In the genomic region with DNA sequence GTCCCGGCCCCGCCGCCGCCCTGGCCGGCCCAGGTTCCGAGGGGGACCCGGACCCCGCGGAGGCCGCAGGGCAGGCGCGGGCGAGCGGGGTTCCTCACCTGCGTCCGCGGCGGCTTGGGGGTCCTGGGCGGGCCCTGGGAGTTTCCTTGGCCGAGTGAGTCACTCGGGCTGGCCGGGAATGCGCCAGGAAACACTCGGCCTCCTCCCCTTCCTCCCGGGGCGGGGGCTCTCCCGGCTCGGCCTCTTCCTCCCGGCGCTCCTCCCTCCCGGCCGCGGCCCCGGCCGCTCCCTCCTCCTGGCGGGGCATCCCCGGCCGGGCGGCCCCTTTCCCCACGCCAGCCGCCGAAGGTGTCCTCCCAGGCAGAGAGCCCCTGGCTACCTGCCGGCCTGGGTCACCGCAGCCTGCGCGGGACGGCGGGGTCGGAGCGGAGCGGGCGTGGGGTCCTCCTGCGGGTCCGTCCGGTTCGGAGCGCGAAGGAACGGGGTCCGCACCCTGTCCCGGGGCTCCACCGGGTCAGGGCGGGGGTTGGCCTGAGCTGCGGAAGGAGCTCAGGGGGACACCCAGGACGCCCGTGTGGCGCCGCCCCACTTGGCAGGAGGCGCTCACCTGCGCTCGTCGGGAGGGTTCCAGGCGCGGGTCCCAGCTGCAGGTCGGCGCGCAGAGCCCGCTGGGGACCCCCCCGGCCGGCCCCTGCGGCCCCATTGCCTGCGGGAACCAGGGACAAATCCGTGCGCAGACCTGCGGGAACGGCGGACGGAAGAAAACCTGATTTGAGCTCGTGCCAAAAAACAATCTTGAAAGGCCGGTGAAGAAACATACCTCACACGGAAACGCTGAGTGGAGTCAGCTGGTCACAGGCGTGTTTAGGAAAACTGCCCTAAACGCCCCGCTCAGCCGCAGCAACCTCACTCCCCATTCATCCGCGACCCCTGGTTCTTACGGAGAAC, we compare ENCODE assay signal across 8 cellular contexts. TPM values are rescaled to one million over a fixed set of nuclear protein-coding genes. Genes with fewer than 3 reads are reported as not detected.
DNase-seq lines count a peak whose midpoint lies in the region; ATAC-seq, FAIRE-seq and TF ChIP-seq lines count a peak whose summit lies in the region.

TSS of gene CYFIP1 (minus strand) at position 180 of the 948 bp plus-strand sequence. CDS start 33,083 bp downstream, outside the sequence.

- H3K27ac ChIP-seq in CD8-positive, alpha-beta memory T cell (ENCODE audit: low read depth, low read length) = no peak within 1 kb of the TSS
- peak within 1 kb of the TSS; percentile 27; the same call in 1 of the 3 replicates for H3K27ac ChIP-seq in K562 (ENCODE audit: extremely low read depth, low read depth, low read length)
- H3K27ac ChIP-seq in hepatocyte = peak within 1 kb of the TSS; percentile 96
- peak within 1 kb of the TSS; percentile 64 for H3K27ac ChIP-seq in psoas muscle

- 0 out of 6 replicates have a peak, but pooled peaks of 1 of the 3 experiments have one; percentile 5 for TF ChIP-seq CTCF in K562 (IDR thresholded peaks at IDR 0.05 in 2 of 3, conservative IDR thresholded peaks at IDR 0.05 in 1 of 3; ENCODE audit: insufficient read depth in 2 of 3, low read depth in 1 of 3, low read length in 3 of 3)
- no peak for TF ChIP-seq CTCF in hepatocyte (IDR thresholded peaks at IDR 0.05; ENCODE audit: poor library complexity)
- no peak for TF ChIP-seq CTCF in psoas muscle (IDR thresholded peaks at IDR 0.05)

- no peak for FAIRE-seq in K562 (lab: Jason Lieb, UNC)

- H3K79me2 ChIP-seq in K562 (ENCODE audit: control insufficient read depth, insufficient read depth, low read length) = peaks cover 30% of the 10 kb centered on the region
- peaks cover 41% of the 10 kb centered on the region for H3K79me2 ChIP-seq in hepatocyte

- H3K36me3 Mint-ChIP-seq in CD8-positive, alpha-beta memory T cell = no peaks in the 10 kb centered on the region

- H2AFZ ChIP-seq in K562 (ENCODE audit: low read depth, low read length) = peak within 1 kb of the TSS; percentile 94
- peak within 1 kb of the TSS; percentile 99 for H2AFZ ChIP-seq in hepatocyte

- peak in 1 of 5 donors; percentile 17 for DNase-seq in CD8-positive, alpha-beta memory T cell
- DNase-seq in GM19238 (ENCODE audit: insufficient read length, low spot score) = peak; percentile 74
- peak; percentile 88 for DNase-seq in RPMI7951 (ENCODE audit: low read depth)
- DNase-seq in K562 (ENCODE audit: extremely low read depth in 1 of 4, low spot score in 3 of 4) = peak; percentile 78 to 94 (median 90)
- DNase-seq in hepatocyte (ENCODE audit: low spot score) = peak; percentile 94
- DNase-seq in psoas muscle = peak; percentile 88 to 91
- DNase-seq in globus pallidus (ENCODE audit: low spot score) = no peak

- peak within 1 kb of the TSS; percentile 64 to 90 for H3K9ac ChIP-seq in K562 (ENCODE audit: insufficient read depth in 1 of 2, low read depth in 2 of 2, low read length in 2 of 2)

- no peaks in the 10 kb centered on the region for H3K4me1 ChIP-seq in CD8-positive, alpha-beta memory T cell (ENCODE audit: insufficient read depth, low read length)
- H3K4me1 ChIP-seq in K562 (replicated peaks in 1 of 2; ENCODE audit: control insufficient read depth in 2 of 2, insufficient read depth in 2 of 2, low read length in 2 of 2) (peaks cover 9 to 33% of the 10 kb centered on the region in 2 experiments; a peak in 4 of 5 replicates), hepatocyte (ENCODE audit: insufficient read depth) (peaks cover 5% of the 10 kb centered on the region), psoas muscle (peaks cover 6% of the 10 kb centered on the region)

- H3K9me2 ChIP-seq in hepatocyte (replicated peaks; ENCODE audit: insufficient read depth) = no peaks in the 10 kb centered on the region

- no peak for TF ChIP-seq RAD21 in K562 (CRISPR knock-in tag; conservative IDR thresholded peaks at IDR 0.05 in 1 of 2, IDR thresholded peaks at IDR 0.05 in 1 of 2)

- no peaks in the 10 kb centered on the region for H3K9me3 ChIP-seq in CD8-positive, alpha-beta memory T cell (ENCODE audit: low read length)
- H3K9me3 ChIP-seq in K562 (replicated peaks; ENCODE audit: control insufficient read depth, insufficient read depth, low read depth, low read length) (no peaks in the 10 kb centered on the region), hepatocyte (ENCODE audit: low read depth) (no peaks in the 10 kb centered on the region), psoas muscle (no peaks in the 10 kb centered on the region)

- CTCF ChIA-PET in CD8-positive, alpha-beta memory T cell (lab: Charles Lee) = interaction anchor here (1.0 kb wide), 1 partner anchor 59 kb away, joined by 3 read pairs; the partner anchor contains the start of gene TUBGCP5
- CTCF ChIA-PET in K562 (lab: Yijun Ruan, JAX; ENCODE audit: low intra/inter-chr PET ratio) = no interaction called here

- peak within 1 kb of the TSS in 6 of 8 donors; percentile 0 to 74 (median 40) for H3K27ac Mint-ChIP-seq in CD8-positive, alpha-beta memory T cell

- WGBS in K562 (ENCODE audit: insufficient coverage, low coverage, missing lambda C conversion rate) = 3% methylated on average over 37 of the region's 99 CpGs
- under 1% methylated on average over 51 of the region's 99 CpGs for WGBS in hepatocyte (ENCODE audit: low lambda C conversion rate, missing lambda C conversion rate)
- 2 to 4% (median 3%) methylated on average over 40 to 99 of the region's 99 CpGs for WGBS in psoas muscle, 3 donors

- no peak for TF ChIP-seq EP300 in K562 (IDR thresholded peaks at IDR 0.05; ENCODE audit: low read length)

- peaks cover 9 to 25% of the 10 kb centered on the region in 2 donors for H3K27me3 Mint-ChIP-seq in CD8-positive, alpha-beta memory T cell

- H3K4me2 ChIP-seq in K562 (ENCODE audit: insufficient read depth, low read length) = peak within 1 kb of the TSS; percentile 98
- H3K4me2 ChIP-seq in hepatocyte = peak within 1 kb of the TSS; percentile 90

- peak; percentile 53 for ATAC-seq in HG03457 (IDR thresholded peaks at IDR 0.05; ENCODE audit: unreplicated experiment)
- peak; percentile 80 for ATAC-seq in K562
- peak; percentile 86 to 93 (median 92) for ATAC-seq in psoas muscle

- H3K9me1 ChIP-seq in K562 (ENCODE audit: control insufficient read depth, insufficient read depth, low read length) = peaks cover 4% of the 10 kb centered on the region

- peak within 1 kb of the TSS; percentile 83 to 95 (median 91) for H3K4me3 Mint-ChIP-seq in CD8-positive, alpha-beta memory T cell

- H3K4me3 ChIP-seq in CD8-positive, alpha-beta memory T cell (ENCODE audit: low read length) = peak within 1 kb of the TSS; percentile 60
- H3K4me3 ChIP-seq in K562 (peak within 1 kb of the TSS; percentile 79), hepatocyte (peak within 1 kb of the TSS; percentile 91), psoas muscle (peak within 1 kb of the TSS; percentile 89)

- no peaks in the 10 kb centered on the region for H3K9me3 Mint-ChIP-seq in CD8-positive, alpha-beta memory T cell

- BruUV-seq in K562 (replicated peaks; lab: Mats Ljungman, UMichigan) = no TSS peak

- H3K27me3 ChIP-seq in CD8-positive, alpha-beta memory T cell (ENCODE audit: insufficient read depth, low read length, poor library complexity, severe bottlenecking) = no peaks in the 10 kb centered on the region
- H3K27me3 ChIP-seq in K562 (ENCODE audit: control insufficient read depth in 2 of 2, insufficient read depth in 2 of 2, low read length in 2 of 2) = no peaks in the 10 kb centered on the region
- H3K27me3 ChIP-seq in hepatocyte = no peaks in the 10 kb centered on the region
- H3K27me3 ChIP-seq in psoas muscle (ENCODE audit: insufficient read depth in 3 of 3, low read length in 2 of 3) = no peaks in the 10 kb centered on the region

- H4K20me1 ChIP-seq in K562 (replicated peaks; ENCODE audit: control insufficient read depth, insufficient read depth, low read length) = peaks cover 6% of the 10 kb centered on the region; the same call in 1 of the 2 replicates
- peaks cover 36% of the 10 kb centered on the region for H4K20me1 ChIP-seq in hepatocyte (ENCODE audit: insufficient read depth, poor library complexity, severe bottlenecking)

- intact Hi-C loops in K562 (cut with micrococcal nuclease) = no loop called here
- intact Hi-C loops in psoas muscle (cut with DNase I) = loop anchor here in 1 of 2 donors (10.0 kb wide), 1 partner anchor 54 kb away; the partner anchor contains the start of gene TUBGCP5

- in situ Hi-C loops in K562 (cut with MboI) = no loop called here

- POLR2A ChIA-PET in CD8-positive, alpha-beta memory T cell (lab: Charles Lee) = no interaction called here
- POLR2A ChIA-PET in K562 (lab: Yijun Ruan, JAX) = interaction anchor here (0.6 kb wide), 1 partner anchor 38 kb away, joined by 5 read pairs; no protein-coding TSS in a partner anchor

- no peaks in the 10 kb centered on the region for H3K36me3 ChIP-seq in CD8-positive, alpha-beta memory T cell (ENCODE audit: insufficient read depth, low read length)
- H3K36me3 ChIP-seq in K562 (ENCODE audit: control insufficient read depth, insufficient read depth, low read length) = no peaks in the 10 kb centered on the region
- H3K36me3 ChIP-seq in hepatocyte (replicated peaks; ENCODE audit: insufficient read depth, low read depth) = no peaks in the 10 kb centered on the region
- no peaks in the 10 kb centered on the region for H3K36me3 ChIP-seq in psoas muscle (ENCODE audit: insufficient read depth in 1 of 2, low read depth in 1 of 2)

- no peak for TF ChIP-seq POLR2A in K562 (conservative IDR thresholded peaks at IDR 0.05)

- peaks cover 14 to 16% (median 14%) of the 10 kb centered on the region in 3 donors for H3K4me1 Mint-ChIP-seq in CD8-positive, alpha-beta memory T cell

RNA-seq across cellular contexts. Expression of gene CYFIP1, which starts in this region (rescaled TPM):
- total RNA-seq in CD8-positive, alpha-beta memory T cell = 10 to 100 TPM; 24.0 to 27.3 TPM
- 4.8 TPM for polyA plus RNA-seq in CD8-positive, alpha-beta memory T cell
- 89.6 and 91.8 TPM in 2 replicates for total RNA-seq in RPMI7951 (2014; rRNA removed; shearing (Covaris generic))
- total RNA-seq in K562 (2011; cell fraction: chromatin; rRNA removed; ENCODE audit: low replicate concordance) = 71.4 and 94.0 TPM in 2 replicates
- total RNA-seq in K562 (2011; cell fraction: nucleolus; rRNA removed) = 39.1 and 52.5 TPM in 2 replicates
- 51.9 and 52.3 TPM in 2 replicates for total RNA-seq in K562 (2011; cell fraction: nucleoplasm; rRNA removed)
- 32.1 and 46.2 TPM in 2 replicates for total RNA-seq in K562 (2014; rRNA removed)
- total RNA-seq in K562 (2014; rRNA removed; fragmentation: Illumina TruSeq; extraction: Trizol) = 24.0 and 27.4 TPM in 2 replicates
- total RNA-seq in K562 (2015; rRNA removed; fragmentation: Illumina TruSeq; extraction: Trizol) = 27.0 and 31.4 TPM in 2 replicates
- 58.1 and 59.8 TPM in 2 replicates for total RNA-seq in K562 (2021)
- 42.7 and 45.8 TPM in 2 replicates for polyA plus RNA-seq in K562 (2011; rRNA removed)
- 56.3 and 68.6 TPM in 2 replicates for polyA plus RNA-seq in K562 (2011; cell fraction: cytosol; rRNA removed)
- polyA plus RNA-seq in K562 (2011; cell fraction: nucleus; rRNA removed) = 78.3 and 80.7 TPM in 2 replicates
- 32.8 and 39.6 TPM in 2 replicates for polyA plus RNA-seq in K562 (2012)
- 28.3 and 31.8 TPM in 2 replicates for polyA plus RNA-seq in K562 (2014; fragmentation: Illumina TruSeq; extraction: Trizol)
- polyA plus RNA-seq in K562 (2014; fragmentation: Nextera tagmentation; extraction: Ambion mirVana) = 1 to 10 TPM; 3.8 to 6.6 TPM
- polyA plus RNA-seq in K562 (2014; rRNA removed) = 28.0 and 31.2 TPM in 2 replicates
- polyA minus RNA-seq in K562 (2011; rRNA and poly(A)+ RNA removed) = 76.4 and 89.0 TPM in 2 replicates
- polyA minus RNA-seq in K562 (2011; cell fraction: cytosol; rRNA and poly(A)+ RNA removed) = 20.4 and 23.9 TPM in 2 replicates
- polyA minus RNA-seq in K562 (2011; cell fraction: nucleus; rRNA and poly(A)+ RNA removed) = 20.5 and 32.2 TPM in 2 replicates
- 83.4 and 92.2 TPM in 2 replicates for total RNA-seq in hepatocyte
- 56.5 and 73.4 TPM in 2 replicates for polyA plus RNA-seq in hepatocyte
- 10 to 100 TPM; 23.3 to 43.0 (median 28.8) TPM for total RNA-seq in psoas muscle
- 10 to 100 TPM in 2 of 3 donors, 1 to 10 TPM in 1; 9.1 to 17.8 (median 10.0) TPM for polyA plus RNA-seq in psoas muscle
